Comparison of ENCODE assay signal across 1 cellular context in genomic region chr3:45168451-45168850, GRCh38.
TF ChIP-seq lines count a peak whose summit lies in the region.

No MANE protein-coding gene starts in this region.

TF ChIP-seq in HCT116, 20 proteins besides CTCF, POLR2A, EP300 and RAD21 (continued from another document):
- TF ChIP-seq, protein P1, sequence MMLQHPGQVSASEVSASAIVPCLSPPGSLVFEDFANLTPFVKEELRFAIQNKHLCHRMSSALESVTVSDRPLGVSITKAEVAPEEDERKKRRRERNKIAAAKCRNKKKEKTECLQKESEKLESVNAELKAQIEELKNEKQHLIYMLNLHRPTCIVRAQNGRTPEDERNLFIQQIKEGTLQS (IDR thresholded peaks at IDR 0.05): no peak
- TF ChIP-seq SIN3A (IDR thresholded peaks at IDR 0.05; ENCODE audit: low read depth): no peak
- TF ChIP-seq POLR2AphosphoS5 (IDR thresholded peaks at IDR 0.05; ENCODE audit: low read depth, low read length): no peak
- TF ChIP-seq JUND (IDR thresholded peaks at IDR 0.05): no peak
- no peak for TF ChIP-seq TCF7L2 (IDR thresholded peaks at IDR 0.05; ENCODE audit: borderline replicate concordance, extremely low read depth, insufficient read depth, insufficient read length)
- no peak for TF ChIP-seq ZNF274 (IDR thresholded peaks at IDR 0.05; ENCODE audit: low read depth, low read length)
- TF ChIP-seq REST (IDR thresholded peaks at IDR 0.05; ENCODE audit: low read depth): no peak
- no peak for TF ChIP-seq ZFX (IDR thresholded peaks at IDR 0.05)
- TF ChIP-seq CBX3 (IDR thresholded peaks at IDR 0.05; ENCODE audit: low read depth): no peak
- TF ChIP-seq, protein P2, sequence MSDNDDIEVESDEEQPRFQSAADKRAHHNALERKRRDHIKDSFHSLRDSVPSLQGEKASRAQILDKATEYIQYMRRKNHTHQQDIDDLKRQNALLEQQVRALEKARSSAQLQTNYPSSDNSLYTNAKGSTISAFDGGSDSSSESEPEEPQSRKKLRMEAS (IDR thresholded peaks at IDR 0.05): no peak
- TF ChIP-seq FOSL1 (IDR thresholded peaks at IDR 0.05; ENCODE audit: low read depth): no peak
- TF ChIP-seq SP1 (IDR thresholded peaks at IDR 0.05; ENCODE audit: low read depth): no peak
- no peak for TF ChIP-seq CEBPB (IDR thresholded peaks at IDR 0.05; ENCODE audit: low read depth)
